ENCODE assay signal across 10 cellular contexts in the genomic region with DNA sequence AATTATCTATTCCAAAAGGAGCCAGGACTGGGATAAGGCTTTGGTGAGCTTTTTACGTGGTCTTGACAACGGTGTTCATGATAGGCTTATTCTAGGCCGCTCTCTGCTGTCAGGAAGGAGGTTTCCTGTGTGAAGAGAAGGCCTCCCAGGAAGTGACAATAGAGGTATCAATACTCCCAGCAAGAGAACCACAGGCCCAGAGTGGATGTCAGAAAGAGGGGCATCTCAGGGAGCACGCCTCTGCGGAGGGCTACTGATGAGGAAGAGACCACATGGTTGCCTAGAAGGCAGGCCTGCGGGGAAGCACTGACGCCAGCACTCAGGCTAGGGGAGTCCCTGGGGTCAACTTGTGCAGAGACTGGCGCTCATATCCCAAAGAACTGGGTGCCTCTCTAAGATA.
DNase-seq lines count a peak whose midpoint lies in the region; ATAC-seq and TF ChIP-seq lines count a peak whose summit lies in the region.
"Had no signal": no experiment of that assay in that cellular context is flagged by ENCODE, and none has a peak within 500 bp of the region (broad histone marks: within the 10 kb centered on the region; RNA-seq: fewer than 3 reads in every experiment).

No MANE protein-coding gene starts in this region.

- H3K9ac ChIP-seq in rectal smooth muscle tissue (ENCODE audit: low read length), result no peak overlapping the region

- H3K27me3 Mint-ChIP-seq in CD4-positive, alpha-beta memory T cell, result peaks cover 0 to 5% of the 10 kb centered on the region in 2 donors
- no peaks in the 10 kb centered on the region for H3K27me3 Mint-ChIP-seq in T-helper 17 cell
- H3K27me3 Mint-ChIP-seq in dendritic cell treated with granulocyte-macrophage colony-stimulating factor and Interleukin-4, amounts not matched to agents 40 ng/mL and 50 ng/mL, for 4 days, result no peaks in the 10 kb centered on the region
- H3K27me3 Mint-ChIP-seq in nephron progenitor cell (ENCODE audit: low read depth, poor library complexity), result peaks cover 9% of the 10 kb centered on the region

- no peaks in the 10 kb centered on the region for H3K9me3 ChIP-seq in CD4-positive, alpha-beta memory T cell (ENCODE audit: control insufficient read depth in 1 of 2, low read length in 2 of 2)
- H3K9me3 ChIP-seq in T-helper 17 cell (ENCODE audit: control insufficient read depth, low read length, poor library complexity, severe bottlenecking), result no peaks in the 10 kb centered on the region

- H3K4me1 ChIP-seq in CD4-positive, alpha-beta memory T cell (ENCODE audit: insufficient read depth, low read length), result peaks cover 99% of the 10 kb centered on the region
- peaks cover 83% of the 10 kb centered on the region for H3K4me1 ChIP-seq in rectal smooth muscle tissue (ENCODE audit: control insufficient read depth, insufficient read depth, low read length)

- H3K9me3 Mint-ChIP-seq in CD4-positive, alpha-beta memory T cell, result no peaks in the 10 kb centered on the region
- no peaks in the 10 kb centered on the region for H3K9me3 Mint-ChIP-seq in dendritic cell treated with granulocyte-macrophage colony-stimulating factor and Interleukin-4, amounts not matched to agents 40 ng/mL and 50 ng/mL, for 4 days
- H3K9me3 Mint-ChIP-seq in nephron progenitor cell, result no peaks in the 10 kb centered on the region

- DNase-seq in CD4-positive, alpha-beta memory T cell, result peak; percentile 40 to 79 (median 60)
- DNase-seq in T-helper 17 cell (peak in 1 of 3 donors; percentile 39), cerebellum (ENCODE audit: low spot score) (no peak), midbrain (lab: John Stamatoyannopoulos, UW) (no peak), ACHN (no peak), nephron progenitor cell (no peak)
- DNase-seq: HCEC 1CT, kidney glomerular epithelial cell had no signal

- H3K27ac ChIP-seq in CD4-positive, alpha-beta memory T cell (ENCODE audit: low read depth, low read length), result peak overlapping the region; percentile 89
- peak overlapping the region; percentile 92 for H3K27ac ChIP-seq in rectal smooth muscle tissue (ENCODE audit: low read depth, low read length)

- TF ChIP-seq CTCF in nephron progenitor cell (IDR thresholded peaks at IDR 0.05), result no peak

- peak overlapping the region; percentile 66 to 93 (median 82) for H3K4me3 Mint-ChIP-seq in CD4-positive, alpha-beta memory T cell
- H3K4me3 Mint-ChIP-seq in T-helper 17 cell (peak overlapping the region; percentile 90), nephron progenitor cell (no peak overlapping the region)
- H3K4me3 Mint-ChIP-seq in dendritic cell treated with granulocyte-macrophage colony-stimulating factor and Interleukin-4, amounts not matched to agents 40 ng/mL and 50 ng/mL, for 4 days, result no peak overlapping the region

- intact Hi-C loops in CD4-positive, alpha-beta memory T cell (cut with micrococcal nuclease), result no loop called here
- intact Hi-C loops in dendritic cell treated with granulocyte-macrophage colony-stimulating factor and Interleukin-4, amounts not matched to agents 40 ng/mL and 50 ng/mL, for 4 days (cut with micrococcal nuclease), result loop anchor here (1.0 to 10.0 kb wide), 3 partner anchors 15 to 56 kb away; a partner anchor contains a TSS

- no peaks in the 10 kb centered on the region for H3K27me3 ChIP-seq in CD4-positive, alpha-beta memory T cell (ENCODE audit: insufficient read depth, low read length)
- no peaks in the 10 kb centered on the region for H3K27me3 ChIP-seq in rectal smooth muscle tissue (ENCODE audit: control insufficient read depth, insufficient read depth, low read length)

- peak overlapping the region; percentile 94 to 100 (median 99) for H3K27ac Mint-ChIP-seq in CD4-positive, alpha-beta memory T cell
- H3K27ac Mint-ChIP-seq in T-helper 17 cell, result peak overlapping the region; percentile 100
- peak overlapping the region; percentile 99 for H3K27ac Mint-ChIP-seq in dendritic cell treated with granulocyte-macrophage colony-stimulating factor and Interleukin-4, amounts not matched to agents 40 ng/mL and 50 ng/mL, for 4 days
- H3K27ac Mint-ChIP-seq in nephron progenitor cell, result no peak overlapping the region

- peaks cover 3 to 56% of the 10 kb centered on the region in 2 donors for H3K36me3 Mint-ChIP-seq in CD4-positive, alpha-beta memory T cell
- H3K36me3 Mint-ChIP-seq in T-helper 17 cell (ENCODE audit: low read depth) (peaks cover 3% of the 10 kb centered on the region), nephron progenitor cell (ENCODE audit: low read depth) (no peaks in the 10 kb centered on the region)
- peaks cover 7% of the 10 kb centered on the region for H3K36me3 Mint-ChIP-seq in dendritic cell treated with granulocyte-macrophage colony-stimulating factor and Interleukin-4, amounts not matched to agents 40 ng/mL and 50 ng/mL, for 4 days (ENCODE audit: low read depth)

- CTCF ChIA-PET in CD4-positive, alpha-beta memory T cell (lab: Charles Lee; ENCODE audit: partially characterized antibody), result interaction anchor here (0.7 to 4.2 kb wide), 7 partner anchors 9 to 147 kb away, joined by 3 to 28 read pairs (median 7); no protein-coding TSS in a partner anchor

- in situ Hi-C loops in ACHN (cut with HindIII; ENCODE audit: low pct_ligation_motif_present, low pct_unique_long_range_greater_than_20kb, low sequenced_read_pairs), result no loop called here

- peak; percentile 10 for ATAC-seq in T-helper 17 cell

- no peaks in the 10 kb centered on the region for H3K36me3 ChIP-seq in CD4-positive, alpha-beta memory T cell (ENCODE audit: insufficient read depth, low read length)
- no peaks in the 10 kb centered on the region for H3K36me3 ChIP-seq in rectal smooth muscle tissue (ENCODE audit: control insufficient read depth, insufficient read depth, low read length)

- H3K4me1 Mint-ChIP-seq in CD4-positive, alpha-beta memory T cell, result peaks cover 89 to 100% (median 96%) of the 10 kb centered on the region in 4 donors
- peaks cover 86% of the 10 kb centered on the region for H3K4me1 Mint-ChIP-seq in T-helper 17 cell
- H3K4me1 Mint-ChIP-seq in dendritic cell treated with granulocyte-macrophage colony-stimulating factor and Interleukin-4, amounts not matched to agents 40 ng/mL and 50 ng/mL, for 4 days (ENCODE audit: low read depth), result peaks cover 90% of the 10 kb centered on the region
- H3K4me1 Mint-ChIP-seq in nephron progenitor cell, result peaks cover 69% of the 10 kb centered on the region

- H3K4me3 ChIP-seq in CD4-positive, alpha-beta memory T cell (ENCODE audit: low read length in 2 of 2), result no peak overlapping the region
- no peak overlapping the region for H3K4me3 ChIP-seq in rectal smooth muscle tissue (ENCODE audit: low read length)

- POLR2A ChIA-PET in CD4-positive, alpha-beta memory T cell (lab: Charles Lee; ENCODE audit: partially characterized antibody), result interaction anchor here (1.5 to 7.5 kb wide), 6 partner anchors 9 to 25 kb away, joined by 6 to 114 read pairs (median 17); no protein-coding TSS in a partner anchor

Comparison
In these comparisons a context has a peak if more than half of its experiments do, and no peak if none do; other contexts are left out.
1. DNase-seq: peak in CD4-positive, alpha-beta memory T cell (5 of 5); none in cerebellum (single experiment), midbrain (single experiment), ACHN (single experiment) and nephron progenitor cell (single experiment).
2. H3K4me3 Mint-ChIP-seq: peak in CD4-positive, alpha-beta memory T cell (8 of 8) and T-helper 17 cell (single experiment); none in dendritic cell treated with granulocyte-macrophage colony-stimulating factor and Interleukin-4, amounts not matched to agents 40 ng/mL and 50 ng/mL, for 4 days (single experiment) and nephron progenitor cell (single experiment).